2 cellular contexts compared by ENCODE assay signal in genomic region chr4:80074651-80075050, GRCh38.
TF ChIP-seq lines count a peak whose summit lies in the region.

No MANE protein-coding gene starts in this region.

TF ChIP-seq in SK-N-SH, 30 proteins besides CTCF, POLR2A, EP300 and RAD21 (continued from another document):
- TF ChIP-seq, protein P1, sequence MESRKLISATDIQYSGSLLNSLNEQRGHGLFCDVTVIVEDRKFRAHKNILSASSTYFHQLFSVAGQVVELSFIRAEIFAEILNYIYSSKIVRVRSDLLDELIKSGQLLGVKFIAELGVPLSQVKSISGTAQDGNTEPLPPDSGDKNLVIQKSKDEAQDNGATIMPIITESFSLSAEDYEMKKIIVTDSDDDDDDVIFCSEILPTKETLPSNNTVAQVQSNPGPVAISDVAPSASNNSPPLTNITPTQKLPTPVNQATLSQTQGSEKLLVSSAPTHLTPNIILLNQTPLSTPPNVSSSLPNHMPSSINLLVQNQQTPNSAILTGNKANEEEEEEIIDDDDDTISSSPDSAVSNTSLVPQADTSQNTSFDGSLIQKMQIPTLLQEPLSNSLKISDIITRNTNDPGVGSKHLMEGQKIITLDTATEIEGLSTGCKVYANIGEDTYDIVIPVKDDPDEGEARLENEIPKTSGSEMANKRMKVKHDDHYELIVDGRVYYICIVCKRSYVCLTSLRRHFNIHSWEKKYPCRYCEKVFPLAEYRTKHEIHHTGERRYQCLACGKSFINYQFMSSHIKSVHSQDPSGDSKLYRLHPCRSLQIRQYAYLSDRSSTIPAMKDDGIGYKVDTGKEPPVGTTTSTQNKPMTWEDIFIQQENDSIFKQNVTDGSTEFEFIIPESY (IDR thresholded peaks at IDR 0.05; ENCODE audit: borderline replicate concordance, low read depth): no peak
- TF ChIP-seq, protein P2, sequence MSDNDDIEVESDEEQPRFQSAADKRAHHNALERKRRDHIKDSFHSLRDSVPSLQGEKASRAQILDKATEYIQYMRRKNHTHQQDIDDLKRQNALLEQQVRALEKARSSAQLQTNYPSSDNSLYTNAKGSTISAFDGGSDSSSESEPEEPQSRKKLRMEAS (IDR thresholded peaks at IDR 0.05; ENCODE audit: low read depth): no peak
- no peak for TF ChIP-seq SIN3A (IDR thresholded peaks at IDR 0.05; ENCODE audit: borderline replicate concordance, low read depth, low read length)
- TF ChIP-seq RCOR1 (IDR thresholded peaks at IDR 0.05; ENCODE audit: low read length): no peak
- TF ChIP-seq MXI1 (IDR thresholded peaks at IDR 0.05; ENCODE audit: low read depth, low read length): no peak
- no peak for TF ChIP-seq REST (IDR thresholded peaks at IDR 0.05; ENCODE audit: low read depth, low read length)
- no peak for TF ChIP-seq EZH2phosphoT487 (IDR thresholded peaks at IDR 0.05; ENCODE audit: borderline replicate concordance, low read depth)
- TF ChIP-seq TAF1 (IDR thresholded peaks at IDR 0.05; ENCODE audit: borderline replicate concordance, low read depth, low read length): no peak
- no peak; the same call in 1 of the 2 replicates for TF ChIP-seq NFIC (IDR thresholded peaks at IDR 0.05; ENCODE audit: borderline replicate concordance)
- no peak for TF ChIP-seq ELF1 (IDR thresholded peaks at IDR 0.05)
- TF ChIP-seq JUND (IDR thresholded peaks at IDR 0.05): no peak; the same call in 1 of the 2 replicates
- TF ChIP-seq, protein P3, sequence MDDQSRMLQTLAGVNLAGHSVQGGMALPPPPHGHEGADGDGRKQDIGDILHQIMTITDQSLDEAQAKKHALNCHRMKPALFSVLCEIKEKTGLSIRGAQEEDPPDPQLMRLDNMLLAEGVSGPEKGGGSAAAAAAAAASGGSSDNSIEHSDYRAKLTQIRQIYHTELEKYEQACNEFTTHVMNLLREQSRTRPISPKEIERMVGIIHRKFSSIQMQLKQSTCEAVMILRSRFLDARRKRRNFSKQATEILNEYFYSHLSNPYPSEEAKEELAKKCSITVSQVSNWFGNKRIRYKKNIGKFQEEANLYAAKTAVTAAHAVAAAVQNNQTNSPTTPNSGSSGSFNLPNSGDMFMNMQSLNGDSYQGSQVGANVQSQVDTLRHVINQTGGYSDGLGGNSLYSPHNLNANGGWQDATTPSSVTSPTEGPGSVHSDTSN (IDR thresholded peaks at IDR 0.05): peak; percentile 48
- no peak for TF ChIP-seq FOSL2 (IDR thresholded peaks at IDR 0.05; ENCODE audit: borderline replicate concordance, low read depth)
TF ChIP-seq in SK-N-SH: peak in this region for 2.

TF ChIP-seq in SK-N-SH treated with all-trans-retinoic acid at 6 μM for 48 hours, 23 proteins besides CTCF, POLR2A, EP300 and RAD21 (continued from another document):
- TF ChIP-seq, protein P4, sequence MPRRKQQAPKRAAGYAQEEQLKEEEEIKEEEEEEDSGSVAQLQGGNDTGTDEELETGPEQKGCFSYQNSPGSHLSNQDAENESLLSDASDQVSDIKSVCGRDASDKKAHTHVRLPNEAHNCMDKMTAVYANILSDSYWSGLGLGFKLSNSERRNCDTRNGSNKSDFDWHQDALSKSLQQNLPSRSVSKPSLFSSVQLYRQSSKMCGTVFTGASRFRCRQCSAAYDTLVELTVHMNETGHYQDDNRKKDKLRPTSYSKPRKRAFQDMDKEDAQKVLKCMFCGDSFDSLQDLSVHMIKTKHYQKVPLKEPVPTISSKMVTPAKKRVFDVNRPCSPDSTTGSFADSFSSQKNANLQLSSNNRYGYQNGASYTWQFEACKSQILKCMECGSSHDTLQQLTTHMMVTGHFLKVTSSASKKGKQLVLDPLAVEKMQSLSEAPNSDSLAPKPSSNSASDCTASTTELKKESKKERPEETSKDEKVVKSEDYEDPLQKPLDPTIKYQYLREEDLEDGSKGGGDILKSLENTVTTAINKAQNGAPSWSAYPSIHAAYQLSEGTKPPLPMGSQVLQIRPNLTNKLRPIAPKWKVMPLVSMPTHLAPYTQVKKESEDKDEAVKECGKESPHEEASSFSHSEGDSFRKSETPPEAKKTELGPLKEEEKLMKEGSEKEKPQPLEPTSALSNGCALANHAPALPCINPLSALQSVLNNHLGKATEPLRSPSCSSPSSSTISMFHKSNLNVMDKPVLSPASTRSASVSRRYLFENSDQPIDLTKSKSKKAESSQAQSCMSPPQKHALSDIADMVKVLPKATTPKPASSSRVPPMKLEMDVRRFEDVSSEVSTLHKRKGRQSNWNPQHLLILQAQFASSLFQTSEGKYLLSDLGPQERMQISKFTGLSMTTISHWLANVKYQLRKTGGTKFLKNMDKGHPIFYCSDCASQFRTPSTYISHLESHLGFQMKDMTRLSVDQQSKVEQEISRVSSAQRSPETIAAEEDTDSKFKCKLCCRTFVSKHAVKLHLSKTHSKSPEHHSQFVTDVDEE (CRISPR knock-in tag; IDR thresholded peaks at IDR 0.05): no peak
- TF ChIP-seq ZFP30 (CRISPR knock-in tag; IDR thresholded peaks at IDR 0.05) (no peak), GLIS3 (CRISPR knock-in tag; IDR thresholded peaks at IDR 0.05) (no peak), ISL1 (CRISPR knock-in tag; IDR thresholded peaks at IDR 0.05) (no peak), TOX (CRISPR knock-in tag; IDR thresholded peaks at IDR 0.05; ENCODE audit: borderline replicate concordance) (no peak), TCF4 (CRISPR knock-in tag; IDR thresholded peaks at IDR 0.05; ENCODE audit: borderline replicate concordance) (no peak), BACH2 (CRISPR knock-in tag; IDR thresholded peaks at IDR 0.05; ENCODE audit: borderline replicate concordance) (no peak), ZFP3 (CRISPR knock-in tag; IDR thresholded peaks at IDR 0.05) (no peak), PPARA (CRISPR knock-in tag; IDR thresholded peaks at IDR 0.05; ENCODE audit: borderline replicate concordance) (no peak), CREB5 (CRISPR knock-in tag; IDR thresholded peaks at IDR 0.05; ENCODE audit: low read depth) (no peak), OSR1 (CRISPR knock-in tag; IDR thresholded peaks at IDR 0.05) (no peak), POU6F1 (CRISPR knock-in tag; IDR thresholded peaks at IDR 0.05; ENCODE audit: borderline replicate concordance, low read depth) (no peak)
